ENCODE assay signal across 21 cellular contexts in genomic region chr4:53021709-53022108, GRCh38.
A peak's percentile ranks its signal among the peaks of the same experiment; 100 is the strongest.
DNase-seq lines count a peak whose midpoint lies in the region; ATAC-seq, FAIRE-seq and TF ChIP-seq lines count a peak whose summit lies in the region.
"Had no signal": no experiment of that assay in that cellular context is flagged by ENCODE, and none has a peak within 500 bp of the region (broad histone marks: within the 10 kb centered on the region; RNA-seq: fewer than 3 reads in every experiment).

No MANE protein-coding gene starts in this region.

- H3K4me1 ChIP-seq in SK-N-SH (ENCODE audit: control insufficient read depth in 1 of 2, insufficient read depth in 2 of 2, low read depth in 1 of 2, low read length in 1 of 2) (peaks cover 12 to 39% of the 10 kb centered on the region in 2 experiments; a peak in 3 of 4 replicates), mesenchymal stem cell (ENCODE audit: control insufficient read depth, insufficient read depth, low read depth, low read length) (no peaks in the 10 kb centered on the region), skeletal muscle tissue (ENCODE audit: control insufficient read depth in 3 of 3, insufficient read depth in 3 of 3, low read length in 3 of 3) (peaks cover 15 to 33% (median 22%) of the 10 kb centered on the region in 3 donors), PC-3 (ENCODE audit: insufficient read depth, low read length) (peaks cover 7% of the 10 kb centered on the region), GM23248 (ENCODE audit: insufficient read depth) (peaks cover 25% of the 10 kb centered on the region)

- H3K4me3 Mint-ChIP-seq in HFFc6 = no peak overlapping the region

- H3K4me2 ChIP-seq in SK-N-SH = no peak overlapping the region
- no peak overlapping the region for H3K4me2 ChIP-seq in mesenchymal stem cell (ENCODE audit: low read length, poor library complexity, severe bottlenecking)
- H3K4me2 ChIP-seq in PC-3 (ENCODE audit: low read length) = no peak overlapping the region
- H3K4me2 ChIP-seq in GM23248 (ENCODE audit: unreplicated experiment) = no peak overlapping the region

- POLR2A ChIA-PET in SK-N-SH (lab: Yijun Ruan, JAX) (no interaction called here), PC-3 (lab: Charles Lee; ENCODE audit: unreplicated experiment) (no interaction called here)

- BruUV-seq in PC-3 (replicated peaks; lab: Mats Ljungman, UMichigan) = no TSS peak

- no peak for TF ChIP-seq RAD21 in SK-N-SH (IDR thresholded peaks at IDR 0.05; ENCODE audit: low read length)

- no peak overlapping the region for H2BK15ac ChIP-seq in mesenchymal stem cell (ENCODE audit: low read depth, poor library complexity, severe bottlenecking)

- no peak overlapping the region for H2AFZ ChIP-seq in SK-N-SH (ENCODE audit: low read depth)
- H2AFZ ChIP-seq in mesenchymal stem cell (ENCODE audit: low read depth, low read length) = no peak overlapping the region
- no peak overlapping the region for H2AFZ ChIP-seq in PC-3 (ENCODE audit: low read length)
- no peak overlapping the region for H2AFZ ChIP-seq in GM23248

- H4K91ac ChIP-seq in mesenchymal stem cell (ENCODE audit: low read length) = peak overlapping the region; percentile 75

- no peak overlapping the region for H2BK5ac ChIP-seq in mesenchymal stem cell (ENCODE audit: low read depth, low read length, poor library complexity, severe bottlenecking)

- intact Hi-C loops in PC-3 (cut with micrococcal nuclease) = no loop called here

- FAIRE-seq in D721Med (lab: Jason Lieb, UNC) = no peak
- FAIRE-seq: G401.6 had no signal

- no peaks in the 10 kb centered on the region for H3K9me3 Mint-ChIP-seq in HFFc6

- peaks cover 77% of the 10 kb centered on the region for H3K4me1 Mint-ChIP-seq in HFFc6 (ENCODE audit: low read depth)

- H3K14ac ChIP-seq in mesenchymal stem cell (ENCODE audit: low read length in 2 of 2) = no peak overlapping the region

- WGBS in SK-N-SH (ENCODE audit: low lambda C conversion rate) = 86% methylated on average over 1 of the region's 1 CpG
- WGBS in mesenchymal stem cell = 100% methylated on average over 1 of the region's 1 CpG
- WGBS in GM23248 (ENCODE audit: low coverage in 1 of 2, low lambda C conversion rate in 2 of 2, missing lambda C conversion rate in 2 of 2), 2 experiments = 100% methylated on average over 1 of the region's 1 CpG

- no peaks in the 10 kb centered on the region for H4K20me1 ChIP-seq in SK-N-SH (ENCODE audit: insufficient read depth)
- no peaks in the 10 kb centered on the region for H4K20me1 ChIP-seq in PC-3 (ENCODE audit: low read length)
- H4K20me1 ChIP-seq in GM23248 (ENCODE audit: insufficient read depth) = no peaks in the 10 kb centered on the region

- no peaks in the 10 kb centered on the region for H3K36me3 Mint-ChIP-seq in HFFc6 (ENCODE audit: low read depth)

- peak overlapping the region; percentile 46 to 54 for H3K18ac ChIP-seq in mesenchymal stem cell (ENCODE audit: low read depth in 1 of 2, low read length in 2 of 2)

- H3K36me3 ChIP-seq in SK-N-SH (replicated peaks in 1 of 2; ENCODE audit: control insufficient read depth in 1 of 2, insufficient read depth in 2 of 2, low read length in 1 of 2) (no peaks in the 10 kb centered on the region), mesenchymal stem cell (ENCODE audit: control insufficient read depth in 1 of 2, insufficient read depth in 2 of 2, low read depth in 1 of 2, low read length in 2 of 2) (no peaks in the 10 kb centered on the region), skeletal muscle tissue (ENCODE audit: control insufficient read depth in 3 of 3, insufficient read depth in 3 of 3, low read length in 3 of 3) (no peaks in the 10 kb centered on the region), PC-3 (ENCODE audit: low read depth, low read length) (no peaks in the 10 kb centered on the region), GM23248 (ENCODE audit: low read depth) (no peaks in the 10 kb centered on the region)
- H3K36me3 ChIP-seq: SJCRH30 had no signal

- H3K27ac Mint-ChIP-seq in HFFc6 = peak overlapping the region; percentile 50; the same call in 1 of the 2 replicates

- no peak overlapping the region for H2BK120ac ChIP-seq in mesenchymal stem cell (ENCODE audit: low read depth, low read length)

- no peaks in the 10 kb centered on the region for H3K27me3 Mint-ChIP-seq in HFFc6 (ENCODE audit: insufficient read depth)

- ATAC-seq in PC-3 = no peak

- H4K8ac ChIP-seq in mesenchymal stem cell (ENCODE audit: low read length) = no peak overlapping the region

- DNase-seq in HFFc6 = no peak
- no peak for DNase-seq in SK-N-SH
- DNase-seq in mesenchymal stem cell = no peak
- no peak for DNase-seq in PC-3
- no peak for DNase-seq in D721Med (ENCODE audit: insufficient read length, low spot score)
- no peak for DNase-seq in GM23248
- DNase-seq: ACHN, AML-193, DMS 273 treated with DMSO at 0.1 percent for 48 hours, DND-41, H7, NCI-H1436, NCI-H1930, NCI-H226, NCI-H524, RPMI8226, SJCRH30 had no signal

- no peaks in the 10 kb centered on the region for H3F3A ChIP-seq in SK-N-SH (replicated peaks; ENCODE audit: insufficient read depth)
- H3F3A ChIP-seq in PC-3 (ENCODE audit: low read length, unreplicated experiment) = no peaks in the 10 kb centered on the region
- peaks cover 27% of the 10 kb centered on the region for H3F3A ChIP-seq in GM23248 (ENCODE audit: insufficient read depth)

- H3K79me1 ChIP-seq in mesenchymal stem cell (replicated peaks; ENCODE audit: low read length, poor library complexity, severe bottlenecking) = peaks cover 2% of the 10 kb centered on the region

- CTCF ChIA-PET in SK-N-SH (lab: Yijun Ruan, JAX) = interaction anchor here (1.1 to 9.4 kb wide), 3 partner anchors 909 to 1212 kb away, joined by 3 to 128 read pairs (median 30); no protein-coding TSS in a partner anchor
- CTCF ChIA-PET in PC-3 (lab: Charles Lee) = interaction anchor here (1.8 kb wide), 1 partner anchor 1212 kb away, joined by 5 read pairs; no protein-coding TSS in a partner anchor

- H3K27me3 ChIP-seq in SK-N-SH (ENCODE audit: insufficient read depth) (no peaks in the 10 kb centered on the region), mesenchymal stem cell (ENCODE audit: control insufficient read depth in 1 of 2, insufficient read depth in 1 of 2, low read length in 2 of 2) (no peaks in the 10 kb centered on the region), skeletal muscle tissue (ENCODE audit: control insufficient read depth in 3 of 3, insufficient read depth in 3 of 3, low read length in 3 of 3) (no peaks in the 10 kb centered on the region), PC-3 (ENCODE audit: low read length) (no peaks in the 10 kb centered on the region), GM23248 (replicated peaks; ENCODE audit: insufficient read depth) (no peaks in the 10 kb centered on the region)
- H3K27me3 ChIP-seq: SJCRH30 had no signal

- H3K27ac ChIP-seq in SK-N-SH (ENCODE audit: low read depth in 2 of 2, low read length in 1 of 2) (peak overlapping the region in 1 of 2 experiments; percentile 99; a peak in 2 of 4 replicates), mesenchymal stem cell (ENCODE audit: low read length, poor library complexity, severe bottlenecking) (no peak overlapping the region), skeletal muscle tissue (ENCODE audit: low read depth, low read length) (peak overlapping the region; percentile 73), PC-3 (ENCODE audit: low read length) (no peak overlapping the region), GM23248 (no peak overlapping the region)
- H3K27ac ChIP-seq: C4-2B, HL-60, SJCRH30 had no signal

- H3K9me2 ChIP-seq in SK-N-SH (no peaks in the 10 kb centered on the region), PC-3 (replicated peaks; ENCODE audit: low read length) (no peaks in the 10 kb centered on the region), GM23248 (ENCODE audit: insufficient read depth) (no peaks in the 10 kb centered on the region)

- peak in 1 of 2 experiments; percentile 62; a peak in 2 of 4 replicates for TF ChIP-seq EP300 in SK-N-SH (IDR thresholded peaks at IDR 0.05; ENCODE audit: borderline replicate concordance in 1 of 2, low read depth in 1 of 2, low read length in 1 of 2)

- H3K4me3 ChIP-seq in SK-N-SH (ENCODE audit: low read depth in 2 of 2, low read length in 1 of 2) = no peak overlapping the region
- no peak overlapping the region for H3K4me3 ChIP-seq in mesenchymal stem cell (ENCODE audit: insufficient read depth in 1 of 2, low read depth in 1 of 2, low read length in 2 of 2)
- no peak overlapping the region for H3K4me3 ChIP-seq in skeletal muscle tissue (ENCODE audit: low read length in 3 of 3)
- no peak overlapping the region for H3K4me3 ChIP-seq in PC-3 (ENCODE audit: low read length)
- no peak overlapping the region for H3K4me3 ChIP-seq in GM23248
- H3K4me3 ChIP-seq: SJCRH30 had no signal

- H3K9ac ChIP-seq in SK-N-SH (no peak overlapping the region), mesenchymal stem cell (ENCODE audit: low read length) (no peak overlapping the region), skeletal muscle tissue (ENCODE audit: low read depth in 1 of 3, low read length in 3 of 3) (no peak overlapping the region), PC-3 (ENCODE audit: low read length) (no peak overlapping the region), GM23248 (no peak overlapping the region)

- in situ Hi-C loops in GM23248 (cut with MboI) = loop anchor here (25.0 kb wide), 3 partner anchors 341 to 891 kb away; partner anchors contain the start of gene SCFD2

- H2BK12ac ChIP-seq in mesenchymal stem cell (ENCODE audit: low read length in 2 of 2) = peak overlapping the region in 1 of 2 experiments; percentile 3

- no peak overlapping the region for H3K4ac ChIP-seq in mesenchymal stem cell (ENCODE audit: low read depth in 1 of 2, low read length in 2 of 2)

- no peak overlapping the region for H2AK5ac ChIP-seq in mesenchymal stem cell (ENCODE audit: low read length, severe bottlenecking)

- H3K23ac ChIP-seq in mesenchymal stem cell (ENCODE audit: low read length in 2 of 2) = no peak overlapping the region

- H3K79me2 ChIP-seq in SK-N-SH (ENCODE audit: insufficient read depth) = no peaks in the 10 kb centered on the region
- no peaks in the 10 kb centered on the region for H3K79me2 ChIP-seq in PC-3 (ENCODE audit: low read length)
- H3K79me2 ChIP-seq in GM23248 (ENCODE audit: insufficient read depth) = 0 out of 2 replicates have a peak, but pooled peaks cover 14% of the 10 kb centered on the region

- TF ChIP-seq CTCF in HFFc6 (IDR thresholded peaks at IDR 0.05) (no peak), SK-N-SH (IDR thresholded peaks at IDR 0.05) (no peak), PC-3 (conservative IDR thresholded peaks at IDR 0.05; ENCODE audit: low read depth, low read length) (no peak), D721Med (IDR thresholded peaks at IDR 0.05; ENCODE audit: insufficient read depth, missing control alignments) (no peak)

- H3K9me3 ChIP-seq in SK-N-SH = no peaks in the 10 kb centered on the region
- H3K9me3 ChIP-seq in mesenchymal stem cell (ENCODE audit: control insufficient read depth, low read length) = no peaks in the 10 kb centered on the region
- no peaks in the 10 kb centered on the region for H3K9me3 ChIP-seq in skeletal muscle tissue (ENCODE audit: control insufficient read depth in 3 of 3, low read length in 3 of 3)
- H3K9me3 ChIP-seq in PC-3 (ENCODE audit: low read length) = no peaks in the 10 kb centered on the region
- no peaks in the 10 kb centered on the region for H3K9me3 ChIP-seq in GM23248 (ENCODE audit: low read depth)
- H3K9me3 ChIP-seq: SJCRH30 had no signal

TF ChIP-seq in SK-N-SH, 30 proteins besides CTCF, POLR2A, EP300 and RAD21:
- TF ChIP-seq RCOR1 (IDR thresholded peaks at IDR 0.05; ENCODE audit: low read length) (peak; percentile 60; the same call in 1 of the 2 replicates), TCF12 (IDR thresholded peaks at IDR 0.05) (peak; percentile 37; the same call in 1 of the 2 replicates), JUND (IDR thresholded peaks at IDR 0.05) (no peak)
